ENCODE assay signal across 15 cellular contexts in genomic region chr1:226466301-226466700, GRCh38. TPM values are rescaled to one million over a fixed set of nuclear protein-coding genes. Genes with fewer than 3 reads are reported as not detected.
DNase-seq lines count a peak whose midpoint lies in the region; ATAC-seq and TF ChIP-seq lines count a peak whose summit lies in the region.
"Had no signal": no experiment of that assay in that cellular context is flagged by ENCODE, and none has a peak within 500 bp of the region (broad histone marks: within the 10 kb centered on the region; RNA-seq: fewer than 3 reads in every experiment).

No MANE protein-coding gene starts in this region.

- TF ChIP-seq CTCF in Caco-2 (IDR thresholded peaks at IDR 0.05; ENCODE audit: insufficient read depth in 1 of 2, low read depth in 1 of 2, low read length in 1 of 2, severe bottlenecking in 1 of 2, unreplicated experiment in 1 of 2) (no peak), transverse colon (IDR thresholded peaks at IDR 0.05) (no peak)

- no peak for DNase-seq in Caco-2
- peak; percentile 82 for DNase-seq in NCI-H2227 treated with DMSO at 0.1 percent for 48 hours (lab: John Stamatoyannopoulos, UW)
- peak; percentile 77 for DNase-seq in foreskin melanocyte
- peak; percentile 23 for DNase-seq in occipital lobe (lab: John Stamatoyannopoulos, UW)
- DNase-seq in transverse colon, result no peak
- no peak for DNase-seq in T-cell
- DNase-seq: CD8-positive, alpha-beta memory T cell; DMS153; MV-4-11; NCI-H2171; NCI-H524; SJCRH30 had no signal

- intact Hi-C loops in Caco-2 (cut with micrococcal nuclease; ENCODE audit: unreplicated experiment), result no loop called here
- intact Hi-C loops in transverse colon (cut with DNase I; ENCODE audit: low total_unique reads), result no loop called here

- no peak overlapping the region for H3K27ac ChIP-seq in transverse colon
- H3K27ac ChIP-seq: BLaER1, RWPE1, SJCRH30 had no signal

- no peak for TF ChIP-seq EP300 in transverse colon (IDR thresholded peaks at IDR 0.05; ENCODE audit: low read depth)

- no peak overlapping the region for H3K4me3 Mint-ChIP-seq in Caco-2 (ENCODE audit: unreplicated experiment)
- no peak overlapping the region for H3K4me3 Mint-ChIP-seq in T-cell
- H3K4me3 Mint-ChIP-seq: CD8-positive, alpha-beta memory T cell had no signal

- peaks cover 3% of the 10 kb centered on the region for H3K27me3 Mint-ChIP-seq in Caco-2 (ENCODE audit: insufficient read depth, unreplicated experiment)
- peaks cover 5 to 11% of the 10 kb centered on the region in 2 donors for H3K27me3 Mint-ChIP-seq in T-cell

- H3K4me1 ChIP-seq in Caco-2 (no peaks in the 10 kb centered on the region), transverse colon (no peaks in the 10 kb centered on the region)
- H3K4me1 ChIP-seq: BLaER1, SJCRH30 had no signal

- BruUV-seq in Caco-2 (replicated peaks; lab: Mats Ljungman, UMichigan), result no TSS peak

- POLR2A ChIA-PET in Caco-2 (lab: Charles Lee), result no interaction called here
- POLR2A ChIA-PET in T-cell (lab: Charles Lee), result no interaction called here

- peaks cover 30% of the 10 kb centered on the region for H3K9me3 Mint-ChIP-seq in Caco-2 (ENCODE audit: unreplicated experiment)
- peaks cover 0 to 5% (median 5%) of the 10 kb centered on the region in 3 donors for H3K9me3 Mint-ChIP-seq in T-cell

- H3K36me3 Mint-ChIP-seq in Caco-2 (ENCODE audit: insufficient read depth, unreplicated experiment) (no peaks in the 10 kb centered on the region), T-cell (no peaks in the 10 kb centered on the region)

- no peaks in the 10 kb centered on the region for H3K4me1 Mint-ChIP-seq in Caco-2 (ENCODE audit: low read depth, unreplicated experiment)
- H3K4me1 Mint-ChIP-seq in T-cell, result peaks cover 0 to 2% (median 0%) of the 10 kb centered on the region in 3 donors
- H3K4me1 Mint-ChIP-seq: CD8-positive, alpha-beta memory T cell had no signal

- H3K36me3 ChIP-seq in Caco-2 (ENCODE audit: control insufficient read depth, insufficient read depth, low read length), result no peaks in the 10 kb centered on the region
- no peaks in the 10 kb centered on the region for H3K36me3 ChIP-seq in transverse colon
- H3K36me3 ChIP-seq: BLaER1, SJCRH30 had no signal

- in situ Hi-C loops in transverse colon (cut with MboI; ENCODE audit: low pct_ligation_motif_present in 1 of 4, low pct_unique_long_range_greater_than_20kb in 1 of 4, low sequenced_read_pairs in 3 of 4), result no loop called here

- 60 to 70% methylated on average over 2 to 5 of the region's 5 CpGs for WGBS in transverse colon (ENCODE audit: low coverage in 1 of 2), 2 donors

- H3K27ac Mint-ChIP-seq in Caco-2 (ENCODE audit: unreplicated experiment) (peak overlapping the region; percentile 32), T-cell (no peak overlapping the region)
- H3K27ac Mint-ChIP-seq: CD8-positive, alpha-beta memory T cell had no signal

- H3K4me3 ChIP-seq in Caco-2 (ENCODE audit: low read depth, low read length) (no peak overlapping the region), transverse colon (no peak overlapping the region)
- H3K4me3 ChIP-seq: BLaER1, SJCRH30 had no signal

- peaks cover 7% of the 10 kb centered on the region; the same call in 1 of the 2 replicates for H3K9me3 ChIP-seq in Caco-2
- no peaks in the 10 kb centered on the region for H3K9me3 ChIP-seq in transverse colon

- ATAC-seq in GM18498 (IDR thresholded peaks at IDR 0.05; ENCODE audit: unreplicated experiment), result no peak
- ATAC-seq in T-cell (replicated peaks in 1 of 4), result no peak

- TF ChIP-seq POLR2A in transverse colon (IDR thresholded peaks at IDR 0.05), result no peak

- CTCF ChIA-PET in Caco-2 (lab: Charles Lee) (no interaction called here), T-cell (lab: Charles Lee) (no interaction called here)

- H3K27me3 ChIP-seq in Caco-2 (replicated peaks; ENCODE audit: control insufficient read depth, insufficient read depth, low read length), result no peaks in the 10 kb centered on the region
- H3K27me3 ChIP-seq in transverse colon, result no peaks in the 10 kb centered on the region
- H3K27me3 ChIP-seq: BLaER1, SJCRH30 had no signal

RNA-seq across cellular contexts. Expression of gene PARP1, which starts 58.4 kb away (rescaled TPM):
- total RNA-seq in Caco-2 (2022) (127 and 136 TPM in 2 replicates), occipital lobe (104 TPM), transverse colon (10 to 100 TPM; 23.2 to 74.4 (median 38.0) TPM), T-cell (100 to 1,000 TPM in 3 of 5 donors, 10 to 100 TPM in 2; 79.1 to 133 (median 105) TPM)

Comparison
In these comparisons a context has a peak if more than half of its experiments do, and no peak if none do; other contexts are left out.
1. DNase-seq: peak in NCI-H2227 treated with DMSO at 0.1 percent for 48 hours (single experiment), foreskin melanocyte (single experiment) and occipital lobe (single experiment); none in Caco-2 (0 of 2), transverse colon (single experiment) and T-cell (0 of 34).